In the genomic region with DNA sequence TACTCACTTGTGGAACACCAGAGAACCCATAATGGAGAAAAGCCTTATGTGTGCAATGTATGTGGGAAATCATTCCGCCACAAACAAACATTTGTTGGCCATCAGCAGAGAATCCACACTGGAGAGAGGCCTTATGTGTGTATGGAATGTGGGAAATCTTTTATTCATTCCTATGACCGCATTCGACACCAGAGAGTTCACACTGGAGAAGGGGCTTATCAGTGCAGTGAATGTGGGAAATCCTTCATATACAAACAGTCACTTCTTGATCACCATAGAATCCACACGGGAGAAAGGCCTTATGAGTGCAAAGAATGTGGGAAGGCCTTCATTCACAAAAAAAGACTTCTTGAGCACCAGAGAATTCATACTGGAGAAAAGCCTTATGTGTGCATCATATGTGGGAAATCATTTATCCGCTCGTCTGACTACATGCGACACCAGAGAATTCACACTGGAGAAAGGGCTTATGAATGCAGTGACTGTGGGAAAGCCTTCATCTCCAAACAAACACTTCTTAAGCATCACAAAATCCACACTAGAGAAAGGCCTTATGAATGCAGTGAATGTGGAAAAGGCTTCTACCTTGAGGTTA, we compare ENCODE assay signal across 1 cellular context.
TF ChIP-seq lines count a peak whose summit lies in the region.

No MANE protein-coding gene starts in this region.

TF ChIP-seq in GM12878, 131 proteins besides CTCF, POLR2A, EP300 and RAD21:
- TF ChIP-seq KLF5 (IDR thresholded peaks at IDR 0.05; ENCODE audit: partially characterized antibody) (peak; percentile 93), CBX5 (IDR thresholded peaks at IDR 0.05; ENCODE audit: low read depth) (0 out of 2 replicates have a peak, but pooled peaks have one; percentile 22)
- TF ChIP-seq, protein P1, sequence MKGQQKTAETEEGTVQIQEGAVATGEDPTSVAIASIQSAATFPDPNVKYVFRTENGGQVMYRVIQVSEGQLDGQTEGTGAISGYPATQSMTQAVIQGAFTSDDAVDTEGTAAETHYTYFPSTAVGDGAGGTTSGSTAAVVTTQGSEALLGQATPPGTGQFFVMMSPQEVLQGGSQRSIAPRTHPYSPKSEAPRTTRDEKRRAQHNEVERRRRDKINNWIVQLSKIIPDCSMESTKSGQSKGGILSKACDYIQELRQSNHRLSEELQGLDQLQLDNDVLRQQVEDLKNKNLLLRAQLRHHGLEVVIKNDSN (IDR thresholded peaks at IDR 0.05; ENCODE audit: borderline replicate concordance, extremely low read length, insufficient read depth, low read depth, low read length) = no peak
